21 cellular contexts compared by ENCODE assay signal in the genomic region with DNA sequence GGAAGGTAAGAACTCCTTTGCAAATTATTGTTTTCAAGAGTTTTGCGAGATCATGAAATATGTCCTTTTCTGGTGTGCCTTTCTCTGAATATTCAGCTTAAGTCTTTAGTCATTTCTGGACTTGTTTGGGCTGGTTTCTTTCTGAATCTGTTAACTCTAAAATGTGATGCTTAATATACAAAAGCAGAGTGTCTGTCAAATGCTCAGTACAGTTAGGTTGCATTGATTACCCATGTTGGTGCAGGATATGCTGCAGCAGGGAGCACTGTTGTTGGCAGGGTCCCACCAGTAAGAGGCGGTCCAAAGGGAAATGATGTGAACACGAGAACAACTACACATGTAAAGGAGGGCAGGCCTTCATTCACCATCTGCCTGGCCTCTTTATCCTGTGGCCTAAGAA.
"Had no signal": no experiment of that assay in that cellular context is flagged by ENCODE, and none has a peak within 500 bp of the region (broad histone marks: within the 10 kb centered on the region; RNA-seq: fewer than 3 reads in every experiment).

No MANE protein-coding gene starts in this region.

- H3K27me3 ChIP-seq: SJSA1, suprapubic skin, transverse colon, vagina had no signal

- H3K4me3 Mint-ChIP-seq: activated naive CD4-positive, alpha-beta T cell treated with anti-CD3 and anti-CD28 coated beads, Interleukin-2, amount 50 U/mL, for 24 hours; natural killer cell treated with Interleukin-12 subunit alpha and Interleukin-12 subunit beta and Interleukin-15 and Interleukin-18, amount 100 ng/mL, for 72 hours; stimulated activated naive CD8-positive, alpha-beta T cell treated with anti-CD3 and anti-CD28 coated beads, Interleukin-15, amount 100 ng/mL, for 72 hours had no signal

- H3K27me3 Mint-ChIP-seq: activated naive CD4-positive, alpha-beta T cell treated with anti-CD3 and anti-CD28 coated beads, Interleukin-2, amount 50 U/mL, for 24 hours; natural killer cell treated with Interleukin-12 subunit alpha and Interleukin-12 subunit beta and Interleukin-15 and Interleukin-18, amount 100 ng/mL, for 72 hours; stimulated activated naive CD8-positive, alpha-beta T cell treated with anti-CD3 and anti-CD28 coated beads, Interleukin-15, amount 100 ng/mL, for 72 hours had no signal

- DNase-seq: activated CD4-positive, alpha-beta T cell treated with anti-CD3 and anti-CD28 coated beads for 1 hour; activated CD8-positive, alpha-beta memory T cell treated with anti-CD3 and anti-CD28 coated beads for 24 hours; activated effector memory CD4-positive, alpha-beta T cell treated with Interleukin-2 at 50 U/mL for 16 hours; amygdala; erythroblast; hypothalamus; islet precursor cell; lower lobe of right lung; nucleus accumbens; posterior cingulate gyrus; stimulated activated CD4-positive, alpha-beta T cell treated with anti-CD3 and anti-CD28 coated beads, Interleukin-12 subunit alpha, Interleukin-12 subunit beta, amount 100 ng/mL, for 4 hours; stimulated activated CD4-positive, alpha-beta T cell treated with anti-CD3 and anti-CD28 coated beads, Interleukin-1b, Interleukin-23, amount 100 ng/mL, for 48 hours; stimulated activated naive CD8-positive, alpha-beta T cell treated with anti-CD3 and anti-CD28 coated beads, Interleukin-15, amount 100 ng/mL, for 72 hours; transverse colon; WERI-Rb-1 had no signal

- H3K27ac Mint-ChIP-seq: activated naive CD4-positive, alpha-beta T cell treated with anti-CD3 and anti-CD28 coated beads, Interleukin-2, amount 50 U/mL, for 24 hours; natural killer cell treated with Interleukin-12 subunit alpha and Interleukin-12 subunit beta and Interleukin-15 and Interleukin-18, amount 100 ng/mL, for 72 hours had no signal

- H3K4me3 ChIP-seq: lower lobe of right lung, SJSA1, suprapubic skin, transverse colon, vagina had no signal

- H3K9me3 ChIP-seq: lower lobe of right lung, SJSA1, suprapubic skin, transverse colon, vagina had no signal

- FAIRE-seq: frontal cortex had no signal

- H3K27ac ChIP-seq: lower lobe of right lung, SJSA1, suprapubic skin, transverse colon, vagina, WERI-Rb-1 had no signal

- ATAC-seq: lower lobe of right lung; stimulated activated naive CD8-positive, alpha-beta T cell treated with anti-CD3 and anti-CD28 coated beads, Interleukin-15, amount 100 ng/mL, for 72 hours had no signal

- H3K9me3 Mint-ChIP-seq: activated naive CD4-positive, alpha-beta T cell treated with anti-CD3 and anti-CD28 coated beads, Interleukin-2, amount 50 U/mL, for 24 hours; natural killer cell treated with Interleukin-12 subunit alpha and Interleukin-12 subunit beta and Interleukin-15 and Interleukin-18, amount 100 ng/mL, for 72 hours; stimulated activated naive CD8-positive, alpha-beta T cell treated with anti-CD3 and anti-CD28 coated beads, Interleukin-15, amount 100 ng/mL, for 72 hours had no signal

- H3K4me1 Mint-ChIP-seq: activated naive CD4-positive, alpha-beta T cell treated with anti-CD3 and anti-CD28 coated beads, Interleukin-2, amount 50 U/mL, for 24 hours; stimulated activated naive CD8-positive, alpha-beta T cell treated with anti-CD3 and anti-CD28 coated beads, Interleukin-15, amount 100 ng/mL, for 72 hours had no signal

- H3K4me1 ChIP-seq: lower lobe of right lung, SJSA1, suprapubic skin, transverse colon, vagina had no signal
